In the genomic region with DNA sequence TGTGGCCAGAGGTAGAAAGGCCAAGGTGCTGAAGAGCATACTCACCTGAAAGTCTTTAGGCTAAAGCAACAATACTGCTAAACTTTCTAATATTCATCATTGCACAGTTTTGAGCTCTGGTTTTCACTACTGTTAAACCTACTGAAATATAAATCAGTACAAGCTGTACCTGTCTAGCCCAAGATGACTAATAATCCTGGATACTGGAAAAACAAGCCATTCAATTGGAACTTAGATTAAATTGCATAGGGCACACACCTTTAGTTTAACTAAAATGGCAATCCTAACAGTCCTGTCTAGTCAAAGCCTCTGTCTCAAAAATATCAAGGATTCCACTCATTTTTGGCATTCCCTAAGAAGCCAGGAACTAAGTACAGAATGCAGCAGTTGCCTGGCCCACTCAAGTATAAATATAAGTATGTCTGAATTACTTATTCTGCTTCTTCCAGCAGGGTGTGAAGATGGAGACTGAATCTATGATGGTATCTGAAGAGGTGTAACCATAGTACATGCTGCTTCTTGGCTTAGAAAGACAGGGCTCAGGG, we compare ENCODE assay signal across 13 cellular contexts. TPM values are rescaled to one million over a fixed set of nuclear protein-coding genes. Genes with fewer than 3 reads are reported as not detected.
DNase-seq lines count a peak whose midpoint lies in the region; ATAC-seq, FAIRE-seq and TF ChIP-seq lines count a peak whose summit lies in the region.
"Had no signal": no experiment of that assay in that cellular context is flagged by ENCODE, and none has a peak within 500 bp of the region (broad histone marks: within the 10 kb centered on the region; RNA-seq: fewer than 3 reads in every experiment).

No MANE protein-coding gene starts in this region.

- TF ChIP-seq CTCF in SK-N-SH (IDR thresholded peaks at IDR 0.05): no peak
- TF ChIP-seq CTCF in OCI-LY7 (conservative IDR thresholded peaks at IDR 0.05; ENCODE audit: low read length): no peak
- TF ChIP-seq CTCF in endothelial cell of umbilical vein (IDR thresholded peaks at IDR 0.05; ENCODE audit: extremely low read depth in 1 of 2, insufficient read depth in 1 of 2, low read depth in 1 of 2, low read length in 2 of 2): no peak
- TF ChIP-seq CTCF in progenitor cell of endocrine pancreas (IDR thresholded peaks at IDR 0.05; ENCODE audit: unreplicated experiment): no peak

- no peak; the same call in 2 of the 3 replicates for ATAC-seq in SK-N-SH treated with all-trans-retinoic acid at 6 μM for 48 hours
- ATAC-seq in HG02884 (IDR thresholded peaks at IDR 0.05; ENCODE audit: unreplicated experiment): no peak
- no peak for ATAC-seq in left lobe of liver
- ATAC-seq: left cardiac atrium, right cardiac atrium had no signal

- peaks cover 21% of the 10 kb centered on the region for H3K4me1 Mint-ChIP-seq in progenitor cell of endocrine pancreas (ENCODE audit: low read depth)

- POLR2A ChIA-PET in SK-N-SH (lab: Yijun Ruan, JAX) (no interaction called here), OCI-LY7 (lab: Charles Lee) (interaction anchor here (2.8 kb wide), 1 partner anchor 10 kb away, joined by 8 read pairs; no protein-coding TSS in a partner anchor), endothelial cell of umbilical vein (lab: Charles Lee) (no interaction called here)

- H3K9me3 ChIP-seq in SK-N-SH: no peaks in the 10 kb centered on the region
- H3K9me3 ChIP-seq in OCI-LY7 (ENCODE audit: low read length): no peaks in the 10 kb centered on the region
- H3K9me3 ChIP-seq in endothelial cell of umbilical vein (replicated peaks; ENCODE audit: control insufficient read depth, insufficient read depth, low read length): no peaks in the 10 kb centered on the region

- TF ChIP-seq EP300 in SK-N-SH (IDR thresholded peaks at IDR 0.05; ENCODE audit: borderline replicate concordance in 1 of 2, low read depth in 1 of 2, low read length in 1 of 2): no peak

- H3K27ac Mint-ChIP-seq in progenitor cell of endocrine pancreas: no peak overlapping the region

- no peaks in the 10 kb centered on the region for H3K27me3 ChIP-seq in SK-N-SH (ENCODE audit: insufficient read depth)
- no peaks in the 10 kb centered on the region for H3K27me3 ChIP-seq in endothelial cell of umbilical vein (ENCODE audit: control insufficient read depth in 2 of 2, insufficient read depth in 2 of 2, low read length in 2 of 2)

- H3K4me3 Mint-ChIP-seq in progenitor cell of endocrine pancreas (ENCODE audit: low read depth): peak overlapping the region; percentile 44

- H3K4me3 ChIP-seq in SK-N-SH (ENCODE audit: low read depth in 2 of 2, low read length in 1 of 2) (peak overlapping the region in 1 of 2 experiments; percentile 2; a peak in 1 of 4 replicates), OCI-LY7 (ENCODE audit: low read depth, low read length, poor library complexity, severe bottlenecking) (no peak overlapping the region), endothelial cell of umbilical vein (replicated peaks in 1 of 3; ENCODE audit: insufficient read depth in 1 of 3, low read depth in 1 of 3, low read length in 3 of 3) (no peak overlapping the region)

- dilution Hi-C loops in endothelial cell of umbilical vein (cut with MboI; ENCODE audit: extremely low pct_ligation_motif_present, low sequenced_read_pairs): no loop called here

- intact Hi-C loops in OCI-LY7 (cut with micrococcal nuclease; ENCODE audit: unreplicated experiment): no loop called here
- intact Hi-C loops in endothelial cell of umbilical vein (cut with micrococcal nuclease): loop anchor here (10.0 kb wide), 1 partner anchor 282 kb away; the partner anchor contains the start of gene RGS7

- TF ChIP-seq RAD21 in SK-N-SH (IDR thresholded peaks at IDR 0.05; ENCODE audit: low read length): no peak

- no peak for DNase-seq in SK-N-SH
- DNase-seq in OCI-LY7 (ENCODE audit: low spot score): no peak
- DNase-seq in endothelial cell of umbilical vein (ENCODE audit: low read depth, low spot score): no peak
- no peak for DNase-seq in progenitor cell of endocrine pancreas (ENCODE audit: low spot score, unreplicated experiment)
- DNase-seq in GOT3 (lab: John Stamatoyannopoulos, UW): no peak
- DNase-seq in left lobe of liver (ENCODE audit: low spot score): no peak
- DNase-seq: left cardiac atrium; NCI-H69; right cardiac atrium; stimulated activated CD8-positive, alpha-beta memory T cell treated with anti-CD3 and anti-CD28 coated beads, Interleukin-4, amount 100 ng/mL, for 48 hours had no signal

- H3K36me3 ChIP-seq in SK-N-SH (replicated peaks in 1 of 2; ENCODE audit: control insufficient read depth in 1 of 2, insufficient read depth in 2 of 2, low read length in 1 of 2) (peaks cover 16 to 31% of the 10 kb centered on the region in 2 experiments), OCI-LY7 (ENCODE audit: insufficient read depth, low read length) (peaks cover 31% of the 10 kb centered on the region), endothelial cell of umbilical vein (ENCODE audit: control insufficient read depth in 2 of 2, extremely low read depth in 1 of 2, insufficient read depth in 2 of 2, low read length in 2 of 2) (peaks cover 2 to 5% of the 10 kb centered on the region in 2 experiments)

- no peaks in the 10 kb centered on the region for H3K9me2 ChIP-seq in SK-N-SH
- H3K9me2 ChIP-seq in OCI-LY7 (ENCODE audit: insufficient read depth, low read length): no peaks in the 10 kb centered on the region

- peaks cover 11% of the 10 kb centered on the region for H3K9me3 Mint-ChIP-seq in progenitor cell of endocrine pancreas (ENCODE audit: low read depth)

- H3K9ac ChIP-seq in SK-N-SH: no peak overlapping the region
- no peak overlapping the region for H3K9ac ChIP-seq in endothelial cell of umbilical vein (replicated peaks; ENCODE audit: extremely low read depth, insufficient read depth, low read length)

- H3K27ac ChIP-seq in SK-N-SH (ENCODE audit: low read depth in 2 of 2, low read length in 1 of 2) (peak overlapping the region in 1 of 2 experiments; percentile 34; a peak in 1 of 4 replicates), OCI-LY7 (ENCODE audit: low read depth, low read length, poor library complexity, severe bottlenecking) (no peak overlapping the region), endothelial cell of umbilical vein (ENCODE audit: insufficient read depth, low read depth, low read length) (no peak overlapping the region)
- H3K27ac ChIP-seq: 22Rv1 had no signal

- no peaks in the 10 kb centered on the region for H4K20me1 ChIP-seq in SK-N-SH (ENCODE audit: insufficient read depth)
- no peaks in the 10 kb centered on the region for H4K20me1 ChIP-seq in OCI-LY7 (ENCODE audit: insufficient read depth, low read length)
- H4K20me1 ChIP-seq in endothelial cell of umbilical vein (replicated peaks; ENCODE audit: control insufficient read depth, extremely low read depth, insufficient read depth, low read length): peaks cover 4% of the 10 kb centered on the region

- no peaks in the 10 kb centered on the region for H3K9me1 ChIP-seq in endothelial cell of umbilical vein (replicated peaks; ENCODE audit: control insufficient read depth, extremely low read depth, insufficient read depth, low read length)

- FAIRE-seq in endothelial cell of umbilical vein (lab: Jason Lieb, UNC): no peak

- no peak overlapping the region for H2AFZ ChIP-seq in SK-N-SH (ENCODE audit: low read depth)
- no peak overlapping the region for H2AFZ ChIP-seq in OCI-LY7 (ENCODE audit: low read length)
- no peak overlapping the region for H2AFZ ChIP-seq in endothelial cell of umbilical vein (ENCODE audit: low read depth, low read length)

- CTCF ChIA-PET in SK-N-SH (lab: Yijun Ruan, JAX) (interaction anchor here (0.6 to 2.4 kb wide), 3 partner anchors 10 to 331 kb away, joined by 3 to 10 read pairs (median 4); no protein-coding TSS in a partner anchor), OCI-LY7 (lab: Charles Lee; ENCODE audit: unreplicated experiment) (no interaction called here), endothelial cell of umbilical vein (lab: Charles Lee) (interaction anchor here (1.3 to 3.1 kb wide), 3 partner anchors 10 to 26 kb away, joined by 3 to 15 read pairs (median 12); no protein-coding TSS in a partner anchor)

- H3F3A ChIP-seq in SK-N-SH (replicated peaks; ENCODE audit: insufficient read depth): no peaks in the 10 kb centered on the region

- H3K4me2 ChIP-seq in SK-N-SH: peak overlapping the region; percentile 81
- H3K4me2 ChIP-seq in OCI-LY7 (ENCODE audit: low read length): peak overlapping the region; percentile 93; the same call in 1 of the 2 replicates
- H3K4me2 ChIP-seq in endothelial cell of umbilical vein (ENCODE audit: insufficient read depth, low read length): peak overlapping the region; percentile 77

- H3K4me1 ChIP-seq in SK-N-SH (ENCODE audit: control insufficient read depth in 1 of 2, insufficient read depth in 2 of 2, low read depth in 1 of 2, low read length in 1 of 2) (peaks cover 11 to 23% of the 10 kb centered on the region in 2 experiments), OCI-LY7 (ENCODE audit: insufficient read depth, low read length, poor library complexity, severe bottlenecking) (peaks cover 37% of the 10 kb centered on the region), endothelial cell of umbilical vein (ENCODE audit: control insufficient read depth, extremely low read depth, insufficient read depth, low read length) (peaks cover 33% of the 10 kb centered on the region)

- no TSS peak for BruUV-seq in OCI-LY7 (replicated peaks; lab: Mats Ljungman, UMichigan)
- BruUV-seq in endothelial cell of umbilical vein (replicated peaks; lab: Mats Ljungman, UMichigan): no TSS peak

- H3K27me3 Mint-ChIP-seq in progenitor cell of endocrine pancreas: no peaks in the 10 kb centered on the region

- peaks cover 35% of the 10 kb centered on the region for H3K79me2 ChIP-seq in SK-N-SH (ENCODE audit: insufficient read depth)
- peaks cover 16% of the 10 kb centered on the region; the same call in 1 of the 2 replicates for H3K79me2 ChIP-seq in OCI-LY7 (ENCODE audit: insufficient read depth, low read depth, low read length)
- H3K79me2 ChIP-seq in endothelial cell of umbilical vein (ENCODE audit: control insufficient read depth, insufficient read depth, low read length): peaks cover 58% of the 10 kb centered on the region

- H3K36me3 Mint-ChIP-seq in progenitor cell of endocrine pancreas (ENCODE audit: insufficient read depth): peaks cover 21% of the 10 kb centered on the region

- no peak for TF ChIP-seq POLR2A in endothelial cell of umbilical vein (IDR thresholded peaks at IDR 0.05; ENCODE audit: low read depth, low read length)

RNA-seq across cellular contexts. Expression of gene CHML, which starts 3.1 kb away (rescaled TPM):
- polyA plus RNA-seq in SK-N-SH (2012; rRNA removed) (3.0 and 4.1 TPM in 2 replicates), endothelial cell of umbilical vein (3.3 and 4.1 TPM in 2 replicates)
- 4.2 and 4.4 TPM in 2 replicates for polyA plus RNA-seq in SK-N-SH (2012; cell fraction: cytosol; rRNA removed)
- 1.4 and 5.2 TPM in 2 replicates for polyA plus RNA-seq in SK-N-SH (2012; cell fraction: nucleus; rRNA removed)
- 19.2 and 22.6 TPM in 2 replicates for total RNA-seq in OCI-LY7 (2014; rRNA removed; shearing (Covaris generic))
- total RNA-seq in OCI-LY7 (2022) (10.7 and 10.8 TPM in 2 replicates), endothelial cell of umbilical vein (22.3 and 23.6 TPM in 2 replicates), progenitor cell of endocrine pancreas (19.1 and 19.9 TPM in 2 replicates), left lobe of liver (2.1 TPM)
- polyA plus RNA-seq in endothelial cell of umbilical vein (2011; cell fraction: cytosol; rRNA removed): 3.9 and 4.0 TPM in 2 replicates
- polyA plus RNA-seq in endothelial cell of umbilical vein (2011; cell fraction: nucleus; rRNA removed): 6.9 and 7.6 TPM in 2 replicates
- 6.9 and 9.7 TPM in 2 replicates for polyA plus RNA-seq in endothelial cell of umbilical vein (2012)
- 28.1 and 31.5 TPM in 2 replicates for polyA minus RNA-seq in endothelial cell of umbilical vein
- 76.2 TPM for polyA minus RNA-seq in endothelial cell of umbilical vein (2011; cell fraction: cytosol; rRNA and poly(A)+ RNA removed)
- 12.9 and 17.0 TPM in 2 replicates for polyA minus RNA-seq in endothelial cell of umbilical vein (2011; cell fraction: nucleus; rRNA and poly(A)+ RNA removed)

RNA-seq across cellular contexts. Expression of gene OPN3, which starts 3.1 kb away (rescaled TPM):
- 7.8 and 11.0 TPM in 2 replicates for polyA plus RNA-seq in SK-N-SH (2012; rRNA removed)
- polyA plus RNA-seq in SK-N-SH (2012; cell fraction: cytosol; rRNA removed): 14.8 and 15.3 TPM in 2 replicates
- polyA plus RNA-seq in SK-N-SH (2012; cell fraction: nucleus; rRNA removed): 1.4 and 3.7 TPM in 2 replicates
- 18.9 and 19.8 TPM in 2 replicates for total RNA-seq in OCI-LY7 (2014; rRNA removed; shearing (Covaris generic))
- total RNA-seq in OCI-LY7 (2022): 10.7 and 14.3 TPM in 2 replicates
- total RNA-seq in endothelial cell of umbilical vein: 22.0 and 23.9 TPM in 2 replicates
- polyA plus RNA-seq in endothelial cell of umbilical vein: 16.1 and 17.0 TPM in 2 replicates
- polyA plus RNA-seq in endothelial cell of umbilical vein (2011; cell fraction: cytosol; rRNA removed): 20.6 and 24.0 TPM in 2 replicates
- polyA plus RNA-seq in endothelial cell of umbilical vein (2011; cell fraction: nucleus; rRNA removed): 9.6 and 12.0 TPM in 2 replicates
- polyA plus RNA-seq in endothelial cell of umbilical vein (2012): 23.6 and 26.2 TPM in 2 replicates
- polyA minus RNA-seq in endothelial cell of umbilical vein: 17.4 and 23.5 TPM in 2 replicates
- polyA minus RNA-seq in endothelial cell of umbilical vein (2011; cell fraction: cytosol; rRNA and poly(A)+ RNA removed): 29.1 TPM
- polyA minus RNA-seq in endothelial cell of umbilical vein (2011; cell fraction: nucleus; rRNA and poly(A)+ RNA removed): 4.3 and 8.3 TPM in 2 replicates
- 18.2 and 19.9 TPM in 2 replicates for total RNA-seq in progenitor cell of endocrine pancreas
- 15.3 TPM for total RNA-seq in left lobe of liver

RNA-seq across cellular contexts. Expression of gene WDR64, which starts 15.0 kb away (rescaled TPM):
- not detected in 2 replicates for polyA plus RNA-seq in SK-N-SH (2012; rRNA removed)
- not detected in 2 replicates for polyA plus RNA-seq in SK-N-SH (2012; cell fraction: cytosol; rRNA removed)
- polyA plus RNA-seq in SK-N-SH (2012; cell fraction: nucleus; rRNA removed): not detected in 2 replicates
- not detected in 2 replicates for total RNA-seq in OCI-LY7 (2014; rRNA removed; shearing (Covaris generic))
- not detected in 2 replicates for total RNA-seq in OCI-LY7 (2022)
- not detected in 2 replicates for total RNA-seq in endothelial cell of umbilical vein
- polyA plus RNA-seq in endothelial cell of umbilical vein: not detected in 2 replicates
- not detected in 2 replicates for polyA plus RNA-seq in endothelial cell of umbilical vein (2011; cell fraction: cytosol; rRNA removed)
- polyA plus RNA-seq in endothelial cell of umbilical vein (2011; cell fraction: nucleus; rRNA removed): not detected in 2 replicates
- polyA plus RNA-seq in endothelial cell of umbilical vein (2012): not detected in 2 replicates
- polyA minus RNA-seq in endothelial cell of umbilical vein: not detected in 2 replicates
- polyA minus RNA-seq in endothelial cell of umbilical vein (2011; cell fraction: cytosol; rRNA and poly(A)+ RNA removed): not detected
- not detected in 2 replicates for polyA minus RNA-seq in endothelial cell of umbilical vein (2011; cell fraction: nucleus; rRNA and poly(A)+ RNA removed)
- 0.07 TPM in 1 of 2 replicates, not detected in the other for total RNA-seq in progenitor cell of endocrine pancreas
- 0.40 TPM for total RNA-seq in left lobe of liver
- total RNA-seq: left cardiac atrium had no signal
- polyA plus RNA-seq: right cardiac atrium had no signal
